Comparison of ENCODE assay signal across 15 cellular contexts in genomic region chrX:120035522-120036309, GRCh38. TPM values are rescaled to one million over a fixed set of nuclear protein-coding genes. Genes with fewer than 3 reads are reported as not detected.
DNase-seq lines count a peak whose midpoint lies in the region; ATAC-seq, FAIRE-seq and TF ChIP-seq lines count a peak whose summit lies in the region.
"Not testable (repeated sequence)": the region's sequence is repeated elsewhere in the genome, so short reads cannot be mapped to it uniquely, and the experiment has no call there.
"Had no signal": no experiment of that assay in that cellular context is flagged by ENCODE, and none has a peak within 500 bp of the region (broad histone marks: within the 10 kb centered on the region; RNA-seq: fewer than 3 reads in every experiment).

No MANE protein-coding gene starts in this region.

- H3K36me3 Mint-ChIP-seq in stimulated activated naive B cell treated with anti-CD40 and anti-IgM and Interleukin-4, amounts not matched to agents 10 μg/mL and 1 μg/mL and 100 μg/mL, for 72 hours = not testable (repeated sequence)

- H3K4me1 Mint-ChIP-seq in stimulated activated naive B cell treated with anti-CD40 and anti-IgM and Interleukin-4, amounts not matched to agents 10 μg/mL and 1 μg/mL and 100 μg/mL, for 72 hours = peaks cover 25 to 34% of the 10 kb centered on the region in 2 donors

- not testable (repeated sequence) for H4K5ac ChIP-seq in H1 (ENCODE audit: insufficient read length, low read depth, low read length)

- peak overlapping the region; percentile 62 to 67 for H3K4me3 Mint-ChIP-seq in stimulated activated naive B cell treated with anti-CD40 and anti-IgM and Interleukin-4, amounts not matched to agents 10 μg/mL and 1 μg/mL and 100 μg/mL, for 72 hours

- H3K23ac ChIP-seq in H1 (ENCODE audit: insufficient read length) = not testable (repeated sequence)

- not testable (repeated sequence) for H3K4ac ChIP-seq in H1 (replicated peaks; ENCODE audit: insufficient read length, low read depth, low read length)

- ATAC-seq in GM19043 (IDR thresholded peaks at IDR 0.05; ENCODE audit: low read depth, unreplicated experiment) = peak; percentile 83
- peak; percentile 84 for ATAC-seq in GM21528 (IDR thresholded peaks at IDR 0.05; ENCODE audit: low FRiP score, unreplicated experiment)
- peak; percentile 82 for ATAC-seq in HG02943 (IDR thresholded peaks at IDR 0.05; ENCODE audit: low read depth, unreplicated experiment)
- ATAC-seq in HG03469 (IDR thresholded peaks at IDR 0.05; ENCODE audit: unreplicated experiment) = peak; percentile 83
- ATAC-seq in stimulated activated naive B cell treated with anti-CD40 and anti-IgM and Interleukin-4, amounts not matched to agents 10 μg/mL and 1 μg/mL and 100 μg/mL, for 72 hours (replicated peaks) = peak; percentile 77 to 86

- not testable (repeated sequence) for H3K27me3 ChIP-seq in H1 (replicated peaks in 1 of 4; ENCODE audit: control insufficient read depth in 3 of 4, extremely low read depth in 1 of 4, insufficient read depth in 3 of 4, low read length in 3 of 4)

- not testable (repeated sequence) for TF ChIP-seq RAD21 in H1 (IDR thresholded peaks at IDR 0.05 in 1 of 2, conservative IDR thresholded peaks at IDR 0.05 in 1 of 2; ENCODE audit: low read depth in 2 of 2, low read length in 2 of 2)

- TF ChIP-seq EP300 in H1 (IDR thresholded peaks at IDR 0.05; ENCODE audit: borderline replicate concordance in 1 of 2, low read depth in 2 of 2, low read length in 2 of 2) = not testable (repeated sequence)

- H4K91ac ChIP-seq in H1 (replicated peaks; ENCODE audit: insufficient read length, low read length) = not testable (repeated sequence)

- not testable (repeated sequence) for H3K27me3 Mint-ChIP-seq in stimulated activated naive B cell treated with anti-CD40 and anti-IgM and Interleukin-4, amounts not matched to agents 10 μg/mL and 1 μg/mL and 100 μg/mL, for 72 hours

- H2BK15ac ChIP-seq in H1 (ENCODE audit: low read length) = not testable (repeated sequence)

- H2BK20ac ChIP-seq in H1 (ENCODE audit: low read length) = 0 out of 2 replicates have a peak overlapping the region, but pooled peaks have one; percentile 34

- not testable (repeated sequence) for H2AFZ ChIP-seq in H1 (ENCODE audit: low read length)

- H3K79me1 ChIP-seq in H1 (ENCODE audit: low read depth, low read length) = not testable (repeated sequence)

- H3K9ac ChIP-seq in H1 (replicated peaks in 1 of 4; ENCODE audit: extremely low read depth in 1 of 4, low read depth in 3 of 4, low read length in 3 of 4) = not testable (repeated sequence)

- CTCF ChIA-PET in H1 (lab: Charles Lee; ENCODE audit: partially characterized antibody) = interaction anchor here (0.6 to 3.4 kb wide), 4 partner anchors 15 to 640 kb away, joined by 3 to 13 read pairs (median 3); no protein-coding TSS in a partner anchor

- not testable (repeated sequence) for H3K36me3 ChIP-seq in H1 (ENCODE audit: control insufficient read depth in 2 of 4, insufficient read depth in 4 of 4, low read length in 3 of 4)

- H2BK5ac ChIP-seq in H1 (ENCODE audit: low read depth, low read length) = not testable (repeated sequence)

- H3K14ac ChIP-seq in H1 (ENCODE audit: insufficient read length) = not testable (repeated sequence)

- not testable (repeated sequence) for H4K20me1 ChIP-seq in H1 (replicated peaks in 1 of 2; ENCODE audit: control insufficient read depth in 1 of 2, insufficient read depth in 2 of 2, low read length in 2 of 2)

- H3K4me3 ChIP-seq in H1 (ENCODE audit: extremely low read depth in 1 of 4, insufficient read depth in 2 of 4, low read depth in 3 of 4, low read length in 4 of 4) = peak overlapping the region in 1 of 4 experiments; percentile 22; a peak in 1 of 8 replicates

- POLR2A ChIA-PET in H1 (lab: Charles Lee; ENCODE audit: partially characterized antibody) = interaction anchor here (0.6 kb wide), 1 partner anchor 224 kb away, joined by 3 read pairs; no protein-coding TSS in a partner anchor

- H2AK5ac ChIP-seq in H1 (ENCODE audit: low read depth, low read length) = not testable (repeated sequence)

- not testable (repeated sequence) for H3K56ac ChIP-seq in H1 (replicated peaks; ENCODE audit: insufficient read length, low read depth, low read length)

- not testable (repeated sequence) for H3K79me2 ChIP-seq in H1 (ENCODE audit: control insufficient read depth in 1 of 2, insufficient read depth in 2 of 2, low read length in 2 of 2)

- H3K23me2 ChIP-seq in H1 (ENCODE audit: low read depth, low read length) = not testable (repeated sequence)

- FAIRE-seq in H1 (lab: Jason Lieb, UNC) = not testable (repeated sequence)

- not testable (repeated sequence) for H3K27ac ChIP-seq in H1 (ENCODE audit: low read depth, low read length)

- H3K18ac ChIP-seq in H1 (ENCODE audit: extremely low read depth, low read length) = not testable (repeated sequence)

- TF ChIP-seq POLR2A in H1 (IDR thresholded peaks at IDR 0.05; ENCODE audit: control extremely low read depth in 1 of 2, low read depth in 2 of 2, low read length in 2 of 2) = not testable (repeated sequence)

- H3K9me3 ChIP-seq in H1 (ENCODE audit: insufficient read depth in 2 of 2, low read depth in 1 of 2, low read length in 1 of 2) = not testable (repeated sequence)

- H2BK120ac ChIP-seq in H1 (replicated peaks; ENCODE audit: low read depth, low read length) = not testable (repeated sequence)

- H3K9me3 Mint-ChIP-seq in stimulated activated naive B cell treated with anti-CD40 and anti-IgM and Interleukin-4, amounts not matched to agents 10 μg/mL and 1 μg/mL and 100 μg/mL, for 72 hours = not testable (repeated sequence)

- in situ Hi-C loops in GM13976 (cut with MboI; ENCODE audit: low sequenced_read_pairs, unreplicated experiment) = not testable (repeated sequence)

- WGBS in H1 (ENCODE audit: extremely low coverage in 1 of 2, insufficient coverage in 1 of 2, insufficient read length in 1 of 2, insufficient replicate concordance in 2 of 2, low coverage in 1 of 2, low lambda C conversion rate in 2 of 2, missing lambda C conversion rate in 1 of 2), 2 experiments = 75% methylated on average over 8 of the region's 9 CpGs; no CpG with 5 or more reads in 1 of the 2 experiments

- H4K8ac ChIP-seq in H1 (ENCODE audit: extremely low read depth, insufficient read depth, low read length) = not testable (repeated sequence)

- H2BK12ac ChIP-seq in H1 (ENCODE audit: low read depth, low read length) = not testable (repeated sequence)

- H3K27ac Mint-ChIP-seq in stimulated activated naive B cell treated with anti-CD40 and anti-IgM and Interleukin-4, amounts not matched to agents 10 μg/mL and 1 μg/mL and 100 μg/mL, for 72 hours = peak overlapping the region; percentile 70

- H3K4me1 ChIP-seq in H1 (replicated peaks in 1 of 4; ENCODE audit: control insufficient read depth in 3 of 4, insufficient read depth in 4 of 4, low read length in 3 of 4) = not testable (repeated sequence)

- H3K4me2 ChIP-seq in H1 (ENCODE audit: insufficient read depth in 1 of 2, low read depth in 2 of 2, low read length in 2 of 2) = peak overlapping the region; percentile 56; a peak in 2 of 4 replicates

- TF ChIP-seq CTCF in GM13976 (IDR thresholded peaks at IDR 0.05; ENCODE audit: borderline replicate concordance, control extremely low read depth, extremely low read depth, insufficient read depth, missing control alignments); H1 (IDR thresholded peaks at IDR 0.05; ENCODE audit: control extremely low read depth in 1 of 3, insufficient read depth in 1 of 3, low read depth in 1 of 3, low read length in 3 of 3): not testable (repeated sequence)

- DNase-seq in GM13976 (ENCODE audit: low spot score) (peak; percentile 20), NOMO-1 treated with dmso at 0.1 percent for 144 hours (lab: John Stamatoyannopoulos, UW; ENCODE audit: unreplicated experiment) (peak; percentile 84)
- not testable (repeated sequence) for DNase-seq in H1 (ENCODE audit: low read depth in 1 of 2, low spot score in 2 of 2)
- DNase-seq in stimulated activated naive B cell treated with anti-CD40 and anti-IgM and Interleukin-4, amounts not matched to agents 10 μg/mL and 1 μg/mL and 100 μg/mL, for 72 hours = peak; percentile 76

RNA-seq across cellular contexts. Expression of gene RHOXF2B, which starts 41.8 kb away (rescaled TPM):
- not detected in 2 replicates for total RNA-seq in H1 (2021; fragmentation: NEBNext Ultra II Directional; extraction: Animal tissue kit (Norgen Biotek cat#: 25700))
- polyA plus RNA-seq in H1 (2011; rRNA removed) = not detected in 2 replicates
- polyA plus RNA-seq in H1 (2011; cell fraction: cytosol; rRNA removed) = not detected
- polyA plus RNA-seq in H1 (2011; cell fraction: nucleus; rRNA removed) = not detected
- not detected in 4 replicates for polyA plus RNA-seq in H1 (2012, experiment 1 of 2)
- polyA plus RNA-seq in H1 (2012, experiment 2 of 2) = not detected
- not detected for polyA plus RNA-seq in H1 (2013, experiment 1 of 2)
- polyA plus RNA-seq in H1 (2013, experiment 2 of 2) = not detected
- not detected in 2 replicates for polyA minus RNA-seq in H1 (2011; rRNA and poly(A)+ RNA removed)
- polyA minus RNA-seq in H1 (2011; cell fraction: cytosol; rRNA and poly(A)+ RNA removed) = 0.37 TPM
- not detected for polyA minus RNA-seq in H1 (2011; cell fraction: nucleus; rRNA and poly(A)+ RNA removed)
- total RNA-seq: activated T-cell treated with anti-CD3 and anti-CD28 coated beads, Interleukin-2, amount 50 U/mL, for 72 hours; endodermal cell; fibroblast of villous mesenchyme; HT-29; lower leg skin; neural crest cell; SJCRH30 had no signal
